8 cellular contexts compared by ENCODE assay signal in genomic region chr3:151156618-151157216, GRCh38. TPM values are rescaled to one million over a fixed set of nuclear protein-coding genes. Genes with fewer than 3 reads are reported as not detected.
A peak's percentile ranks its signal among the peaks of the same experiment; 100 is the strongest.
DNase-seq lines count a peak whose midpoint lies in the region; ATAC-seq and TF ChIP-seq lines count a peak whose summit lies in the region.

No MANE protein-coding gene starts in this region.

- peak; percentile 54 for DNase-seq in Caki2 (ENCODE audit: low read depth)
- DNase-seq in NCI-H460 (ENCODE audit: extremely low read depth, low read depth) = peak; percentile 48
- peak; percentile 70 for DNase-seq in adipocyte (ENCODE audit: low read depth)
- DNase-seq in iPS DF 6.9 (ENCODE audit: low read depth, low spot score) = peak; percentile 54
- DNase-seq in thoracic aorta (ENCODE audit: low spot score) = no peak
- no peak for DNase-seq in stimulated activated CD4-positive, alpha-beta T cell treated with anti-CD3 and anti-CD28 coated beads, Interleukin-2, amount 100 ng/mL, for 48 hours

- H3K4me3 ChIP-seq in adipocyte (ENCODE audit: low read length) = no peak overlapping the region
- no peak overlapping the region for H3K4me3 ChIP-seq in iPS DF 6.9 (ENCODE audit: low read length)
- H3K4me3 ChIP-seq in thoracic aorta = no peak overlapping the region

- H3K27ac ChIP-seq in iPS DF 6.9 (ENCODE audit: low read length) = no peak overlapping the region
- H3K27ac ChIP-seq in thoracic aorta = no peak overlapping the region

- H3K27me3 ChIP-seq in adipocyte (replicated peaks; ENCODE audit: control insufficient read depth, insufficient read depth, low read length) = no peaks in the 10 kb centered on the region
- H3K27me3 ChIP-seq in iPS DF 6.9 (ENCODE audit: control insufficient read depth, insufficient read depth, low read length) = no peaks in the 10 kb centered on the region
- no peaks in the 10 kb centered on the region for H3K27me3 ChIP-seq in thoracic aorta (replicated peaks; ENCODE audit: insufficient read depth)

- H3K9ac ChIP-seq in adipocyte (ENCODE audit: low read length) = no peak overlapping the region

- H3K4me1 ChIP-seq in adipocyte (ENCODE audit: control insufficient read depth, insufficient read depth, low read length) (peaks cover 13% of the 10 kb centered on the region), iPS DF 6.9 (ENCODE audit: control insufficient read depth, insufficient read depth, low read length) (no peaks in the 10 kb centered on the region), thoracic aorta (ENCODE audit: control insufficient read depth in 1 of 2, low read depth in 2 of 2) (no peaks in the 10 kb centered on the region)

- WGBS in iPS DF 6.9 (ENCODE audit: insufficient coverage, insufficient read length) = 100% methylated on average over 1 of the region's 3 CpGs

- H3K9me3 ChIP-seq in adipocyte (ENCODE audit: control insufficient read depth, low read length) = no peaks in the 10 kb centered on the region
- no peaks in the 10 kb centered on the region for H3K9me3 ChIP-seq in iPS DF 6.9 (ENCODE audit: control insufficient read depth, insufficient read depth, low read length)
- no peaks in the 10 kb centered on the region for H3K9me3 ChIP-seq in thoracic aorta

- in situ Hi-C loops in Caki2 (cut with HindIII; ENCODE audit: low pct_unique_long_range_greater_than_20kb, low sequenced_read_pairs) = no loop called here

- TF ChIP-seq CTCF in thoracic aorta (IDR thresholded peaks at IDR 0.05) = peak; percentile 15

- H3K36me3 ChIP-seq in adipocyte (ENCODE audit: control insufficient read depth, insufficient read depth, low read length, severe bottlenecking) = no peaks in the 10 kb centered on the region
- no peaks in the 10 kb centered on the region; the same call in 1 of the 2 replicates for H3K36me3 ChIP-seq in iPS DF 6.9 (ENCODE audit: control insufficient read depth, insufficient read depth, low read length)
- H3K36me3 ChIP-seq in thoracic aorta = no peaks in the 10 kb centered on the region

- ATAC-seq in GM18907 (IDR thresholded peaks at IDR 0.05; ENCODE audit: unreplicated experiment) (peak; percentile 81), HG03159 (IDR thresholded peaks at IDR 0.05; ENCODE audit: unreplicated experiment) (peak; percentile 96), thoracic aorta (ENCODE audit: insufficient number of reproducible peaks, low FRiP score, low read depth) (no peak)

RNA-seq across cellular contexts. Expression of gene GPR171, which starts 46.3 kb away (rescaled TPM):
- total RNA-seq in Caki2 (2014; rRNA removed; shearing (Covaris generic); ENCODE audit: low replicate concordance) = not detected in 2 replicates
- total RNA-seq in NCI-H460 (2014; rRNA removed; shearing (Covaris generic)) = not detected in 2 replicates
- polyA plus RNA-seq in NCI-H460 (2014; cell fraction: nucleus; rRNA removed) = not detected in 2 replicates
- 1 to 10 TPM in 1 of 2 donors, not detected in 1; 7.0 TPM for total RNA-seq in thoracic aorta

Comparison
In these comparisons a context has a peak if more than half of its experiments do, and no peak if none do; other contexts are left out.
1. DNase-seq: peak in Caki2 (single experiment), NCI-H460 (single experiment), adipocyte (single experiment) and iPS DF 6.9 (single experiment); none in thoracic aorta (single experiment) and stimulated activated CD4-positive, alpha-beta T cell treated with anti-CD3 and anti-CD28 coated beads, Interleukin-2, amount 100 ng/mL, for 48 hours (0 of 2).